Comparison of ENCODE assay signal across 22 cellular contexts in genomic region chr6:56963043-56963442, GRCh38. TPM values are rescaled to one million over a fixed set of nuclear protein-coding genes. Genes with fewer than 3 reads are reported as not detected.
"Had no signal": no experiment of that assay in that cellular context is flagged by ENCODE, and none has a peak within 500 bp of the region (broad histone marks: within the 10 kb centered on the region; RNA-seq: fewer than 3 reads in every experiment).

No MANE protein-coding gene starts in this region.

- H3K4me1 Mint-ChIP-seq: naive thymus-derived CD8-positive, alpha-beta T cell; stimulated activated memory B cell treated with anti-CD40 and anti-IgM and Interleukin-4, amounts not matched to agents 10 μg/mL and 1 μg/mL and 100 μg/mL, for 72 hours had no signal

- H3K36me3 Mint-ChIP-seq: naive thymus-derived CD8-positive, alpha-beta T cell; stimulated activated memory B cell treated with anti-CD40 and anti-IgM and Interleukin-4, amounts not matched to agents 10 μg/mL and 1 μg/mL and 100 μg/mL, for 72 hours had no signal

- H3K4me3 ChIP-seq: esophagus squamous epithelium, heart left ventricle, mucosa of descending colon, spleen, stomach, thoracic aorta, transverse colon had no signal

- DNase-seq: effector memory CD8-positive, alpha-beta T cell; esophagus squamous epithelium; heart left ventricle; hippocampal formation; islet precursor cell; mammary epithelial cell; mucosa of descending colon; naive thymus-derived CD8-positive, alpha-beta T cell; spleen; stimulated activated CD4-positive, alpha-beta T cell treated with anti-CD3 and anti-CD28 coated beads, Interleukin-15, amount 100 ng/mL, for 24 hours; stimulated activated CD4-positive, alpha-beta T cell treated with anti-CD3 and anti-CD28 coated beads, Interleukin-1b, Interleukin-23, amount 100 ng/mL, for 48 hours; stimulated activated CD4-positive, alpha-beta T cell treated with anti-CD3 and anti-CD28 coated beads, Interleukin-4, amount 100 ng/mL, for 24 hours; stomach; substantia nigra; transverse colon had no signal

- H3K4me3 Mint-ChIP-seq: dendritic cell treated with granulocyte-macrophage colony-stimulating factor and Interleukin-4, amounts not matched to agents 40 ng/mL and 50 ng/mL, for 4 days; effector memory CD8-positive, alpha-beta T cell; naive thymus-derived CD8-positive, alpha-beta T cell; stimulated activated memory B cell treated with anti-CD40 and anti-IgM and Interleukin-4, amounts not matched to agents 10 μg/mL and 1 μg/mL and 100 μg/mL, for 72 hours had no signal

- H3K9me3 ChIP-seq: esophagus squamous epithelium, heart left ventricle, mucosa of descending colon, neutrophil, spleen, stomach, thoracic aorta, transverse colon had no signal

- H3K9me3 Mint-ChIP-seq: dendritic cell treated with granulocyte-macrophage colony-stimulating factor and Interleukin-4, amounts not matched to agents 40 ng/mL and 50 ng/mL, for 4 days; effector memory CD8-positive, alpha-beta T cell; naive thymus-derived CD8-positive, alpha-beta T cell; stimulated activated memory B cell treated with anti-CD40 and anti-IgM and Interleukin-4, amounts not matched to agents 10 μg/mL and 1 μg/mL and 100 μg/mL, for 72 hours had no signal

- H3K36me3 ChIP-seq: esophagus squamous epithelium, heart left ventricle, neutrophil, spleen, stomach, thoracic aorta, transverse colon had no signal

- H3K27ac ChIP-seq: esophagus squamous epithelium, heart left ventricle, neutrophil, spleen, stomach, thoracic aorta, transverse colon had no signal

- H3K27me3 ChIP-seq: heart left ventricle, stomach had no signal

- H3K4me1 ChIP-seq: heart left ventricle, spleen, stomach, transverse colon had no signal

- H3K27ac Mint-ChIP-seq: dendritic cell treated with granulocyte-macrophage colony-stimulating factor and Interleukin-4, amounts not matched to agents 40 ng/mL and 50 ng/mL, for 4 days; effector memory CD8-positive, alpha-beta T cell; naive thymus-derived CD8-positive, alpha-beta T cell; stimulated activated memory B cell treated with anti-CD40 and anti-IgM and Interleukin-4, amounts not matched to agents 10 μg/mL and 1 μg/mL and 100 μg/mL, for 72 hours had no signal

- ATAC-seq: effector memory CD8-positive, alpha-beta T cell; heart left ventricle; left lobe of liver; mucosa of descending colon; naive thymus-derived CD8-positive, alpha-beta T cell; sciatic nerve; stimulated activated memory B cell treated with anti-CD40 and anti-IgM and Interleukin-4, amounts not matched to agents 10 μg/mL and 1 μg/mL and 100 μg/mL, for 72 hours had no signal

RNA-seq across cellular contexts. Expression of gene BEND6, which starts 8.1 kb away (rescaled TPM):
- total RNA-seq: left lobe of liver; naive thymus-derived CD8-positive, alpha-beta T cell; skeletal muscle tissue had no signal
